ENCODE assay signal across 7 cellular contexts in genomic region chr20:50146732-50147662, GRCh38. TPM values are rescaled to one million over a fixed set of nuclear protein-coding genes. Genes with fewer than 3 reads are reported as not detected.
DNase-seq lines count a peak whose midpoint lies in the region; ATAC-seq and TF ChIP-seq lines count a peak whose summit lies in the region.

No MANE protein-coding gene starts in this region.

- H3K36me3 ChIP-seq in HUES6 (ENCODE audit: control insufficient read depth, insufficient read depth, low read length) (peaks cover 44% of the 10 kb centered on the region), duodenal mucosa (ENCODE audit: control insufficient read depth in 1 of 2, insufficient read depth in 2 of 2, low read length in 2 of 2) (peaks cover 13 to 35% of the 10 kb centered on the region in 2 donors), suprapubic skin (peaks cover 22% of the 10 kb centered on the region)

- peak overlapping the region; percentile 5 for H3K9ac ChIP-seq in HUES6 (ENCODE audit: low read length)
- peak overlapping the region; percentile 3 to 41 for H3K9ac ChIP-seq in duodenal mucosa (ENCODE audit: low read depth in 1 of 2, low read length in 2 of 2)

- H3K4me3 Mint-ChIP-seq in activated CD4-positive, alpha-beta T cell treated with anti-CD3 and anti-CD28 coated beads, Interleukin-2, amount 10 ng/mL, durations not matched to agents 24 days and 14 days = peak overlapping the region; percentile 74
- H3K4me3 Mint-ChIP-seq in nephron = no peak overlapping the region

- H3K27me3 Mint-ChIP-seq in activated CD4-positive, alpha-beta T cell treated with anti-CD3 and anti-CD28 coated beads, Interleukin-2, amount 10 ng/mL, durations not matched to agents 24 days and 14 days = no peaks in the 10 kb centered on the region
- no peaks in the 10 kb centered on the region for H3K27me3 Mint-ChIP-seq in nephron (ENCODE audit: low read depth)

- no peaks in the 10 kb centered on the region for H3K9me3 Mint-ChIP-seq in activated CD4-positive, alpha-beta T cell treated with anti-CD3 and anti-CD28 coated beads, Interleukin-2, amount 10 ng/mL, durations not matched to agents 24 days and 14 days
- H3K9me3 Mint-ChIP-seq in nephron = no peaks in the 10 kb centered on the region

- TF ChIP-seq EP300 in suprapubic skin (IDR thresholded peaks at IDR 0.05) = no peak

- H3K4me3 ChIP-seq in HUES6 (ENCODE audit: low read depth, low read length) (no peak overlapping the region), duodenal mucosa (ENCODE audit: low read depth in 1 of 2, low read length in 2 of 2) (peak overlapping the region; percentile 19 to 25), suprapubic skin (peak overlapping the region; percentile 11)

- peaks cover 63% of the 10 kb centered on the region for H3K4me1 Mint-ChIP-seq in activated CD4-positive, alpha-beta T cell treated with anti-CD3 and anti-CD28 coated beads, Interleukin-2, amount 10 ng/mL, durations not matched to agents 24 days and 14 days
- peaks cover 52% of the 10 kb centered on the region for H3K4me1 Mint-ChIP-seq in nephron

- H3K9me3 ChIP-seq in HUES6 (ENCODE audit: control insufficient read depth, insufficient read depth, low read depth, low read length) (no peaks in the 10 kb centered on the region), duodenal mucosa (ENCODE audit: control insufficient read depth in 1 of 2, low read length in 2 of 2) (no peaks in the 10 kb centered on the region), suprapubic skin (no peaks in the 10 kb centered on the region)

- WGBS in suprapubic skin = 37% methylated on average over 13 of the region's 17 CpGs

- intact Hi-C loops in activated CD4-positive, alpha-beta T cell treated with anti-CD3 and anti-CD28 coated beads, Interleukin-2, amount 10 ng/mL, durations not matched to agents 24 days and 14 days (cut with micrococcal nuclease) = loop anchor here (2.0 kb wide), 2 partner anchors 20 to 36 kb away; no protein-coding TSS in a partner anchor

- no peak for TF ChIP-seq CTCF in nephron (IDR thresholded peaks at IDR 0.05; ENCODE audit: unreplicated experiment in 3 of 3)
- TF ChIP-seq CTCF in suprapubic skin (IDR thresholded peaks at IDR 0.05) = no peak

- H3K4me1 ChIP-seq in HUES6 (ENCODE audit: control insufficient read depth, insufficient read depth, low read length) (peaks cover 45% of the 10 kb centered on the region), duodenal mucosa (ENCODE audit: control insufficient read depth in 1 of 2, insufficient read depth in 2 of 2, low read length in 2 of 2) (peaks cover 46 to 60% of the 10 kb centered on the region in 2 donors), suprapubic skin (peaks cover 97% of the 10 kb centered on the region)

- no peak for TF ChIP-seq POLR2A in suprapubic skin (IDR thresholded peaks at IDR 0.05)

- DNase-seq in activated CD4-positive, alpha-beta T cell treated with anti-CD3 and anti-CD28 coated beads, Interleukin-2, amount 10 ng/mL, durations not matched to agents 24 days and 14 days = peak; percentile 93
- DNase-seq in suprapubic skin (ENCODE audit: low spot score in 2 of 2) = peak; percentile 83 to 85
- DNase-seq in NCI-H1048 (lab: John Stamatoyannopoulos, UW) = no peak

- ATAC-seq in GM19351 (IDR thresholded peaks at IDR 0.05; ENCODE audit: unreplicated experiment) = peak; percentile 77

- H3K27me3 ChIP-seq in HUES6 (ENCODE audit: control insufficient read depth, insufficient read depth, low read length) = no peaks in the 10 kb centered on the region
- H3K27me3 ChIP-seq in duodenal mucosa (ENCODE audit: control insufficient read depth in 1 of 2, insufficient read depth in 2 of 2, low read length in 2 of 2) = no peaks in the 10 kb centered on the region
- H3K27me3 ChIP-seq in suprapubic skin = no peaks in the 10 kb centered on the region

- H3K27ac Mint-ChIP-seq in activated CD4-positive, alpha-beta T cell treated with anti-CD3 and anti-CD28 coated beads, Interleukin-2, amount 10 ng/mL, durations not matched to agents 24 days and 14 days = peak overlapping the region; percentile 97
- H3K27ac Mint-ChIP-seq in nephron = peak overlapping the region in 2 of 3 experiments; percentile 50 to 51

- H3K27ac ChIP-seq in HUES6 (ENCODE audit: low read depth, low read length) (no peak overlapping the region; the same call in 1 of the 2 replicates), duodenal mucosa (ENCODE audit: low read depth, low read length) (peak overlapping the region; percentile 43), suprapubic skin (peak overlapping the region; percentile 82)

- H3K36me3 Mint-ChIP-seq in activated CD4-positive, alpha-beta T cell treated with anti-CD3 and anti-CD28 coated beads, Interleukin-2, amount 10 ng/mL, durations not matched to agents 24 days and 14 days (ENCODE audit: low read depth) = peaks cover 56% of the 10 kb centered on the region
- peaks cover 24% of the 10 kb centered on the region for H3K36me3 Mint-ChIP-seq in nephron (ENCODE audit: low read depth)

RNA-seq across cellular contexts. Expression of gene PEDS1, which starts 6.5 kb away (rescaled TPM):
- 26.3 and 30.2 TPM in 2 replicates for total RNA-seq in activated CD4-positive, alpha-beta T cell treated with anti-CD3 and anti-CD28 coated beads, Interleukin-2, amount 10 ng/mL, durations not matched to agents 24 days and 14 days
- 10 to 100 TPM; 30.5 to 82.2 (median 57.3) TPM for total RNA-seq in suprapubic skin

RNA-seq across cellular contexts. Expression of gene UBE2V1, which starts 34.0 kb away (rescaled TPM):
- 142 and 153 TPM in 2 replicates for total RNA-seq in activated CD4-positive, alpha-beta T cell treated with anti-CD3 and anti-CD28 coated beads, Interleukin-2, amount 10 ng/mL, durations not matched to agents 24 days and 14 days
- total RNA-seq in suprapubic skin = 100 to 1,000 TPM in 2 of 4 donors, 10 to 100 TPM in 2; 80.5 to 162 (median 99.0) TPM

RNA-seq across cellular contexts. Expression of gene CEBPB, which starts 43.6 kb away (rescaled TPM):
- 45.5 and 45.9 TPM in 2 replicates for total RNA-seq in activated CD4-positive, alpha-beta T cell treated with anti-CD3 and anti-CD28 coated beads, Interleukin-2, amount 10 ng/mL, durations not matched to agents 24 days and 14 days
- total RNA-seq in suprapubic skin = 10 to 100 TPM; 43.2 to 83.9 (median 69.2) TPM
